9 cellular contexts compared by ENCODE assay signal in genomic region chrX:81377329-81377728, GRCh38.
A peak's percentile ranks its signal among the peaks of the same experiment; 100 is the strongest.
DNase-seq lines count a peak whose midpoint lies in the region; ATAC-seq and TF ChIP-seq lines count a peak whose summit lies in the region.
"Had no signal": no experiment of that assay in that cellular context is flagged by ENCODE, and none has a peak within 500 bp of the region (broad histone marks: within the 10 kb centered on the region; RNA-seq: fewer than 3 reads in every experiment).

No MANE protein-coding gene starts in this region.

- no peaks in the 10 kb centered on the region for H3K36me3 Mint-ChIP-seq in activated T-helper 2 cell treated with anti-CD3 and anti-CD28 coated beads, Interferon-gamma antibody, Interleukin-2, Interleukin-4, amounts not matched to agents 10 μg/mL and 5 μg/mL and 100 μg/mL, durations not matched to agents 14 hours and 24 hours and 36 hours (ENCODE audit: low read depth)
- H3K36me3 Mint-ChIP-seq in stimulated activated memory B cell treated with anti-CD40 and anti-IgM and Interleukin-4, amounts not matched to agents 10 μg/mL and 1 μg/mL and 100 μg/mL, for 72 hours, result no peaks in the 10 kb centered on the region
- no peaks in the 10 kb centered on the region for H3K36me3 Mint-ChIP-seq in activated T-helper 17 cell treated with anti-CD3 and anti-CD28 coated beads, Interleukin-2, amount 50 U/mL, for 72 hours (ENCODE audit: low read depth)
- H3K36me3 Mint-ChIP-seq: memory B cell had no signal

- H3K4me2 ChIP-seq in osteoblast (ENCODE audit: insufficient read depth, low read length), result no peak overlapping the region

- H3K4me3 ChIP-seq in osteoblast (ENCODE audit: insufficient read depth, low read length), result no peak overlapping the region

- peak; percentile 60 for TF ChIP-seq CTCF in osteoblast (IDR thresholded peaks at IDR 0.05; ENCODE audit: extremely low read depth, low read depth, low read length)

- H3K9me3 ChIP-seq in osteoblast (ENCODE audit: low read depth, low read length), result no peaks in the 10 kb centered on the region

- no peaks in the 10 kb centered on the region for H3K27me3 Mint-ChIP-seq in activated T-helper 2 cell treated with anti-CD3 and anti-CD28 coated beads, Interferon-gamma antibody, Interleukin-2, Interleukin-4, amounts not matched to agents 10 μg/mL and 5 μg/mL and 100 μg/mL, durations not matched to agents 14 hours and 24 hours and 36 hours (ENCODE audit: low read depth)
- no peaks in the 10 kb centered on the region for H3K27me3 Mint-ChIP-seq in stimulated activated memory B cell treated with anti-CD40 and anti-IgM and Interleukin-4, amounts not matched to agents 10 μg/mL and 1 μg/mL and 100 μg/mL, for 72 hours
- peaks cover 7% of the 10 kb centered on the region for H3K27me3 Mint-ChIP-seq in activated T-helper 17 cell treated with anti-CD3 and anti-CD28 coated beads, Interleukin-2, amount 50 U/mL, for 72 hours

- ATAC-seq in stimulated activated memory B cell treated with anti-CD40 and anti-IgM and Interleukin-4, amounts not matched to agents 10 μg/mL and 1 μg/mL and 100 μg/mL, for 72 hours, result no peak
- no peak for ATAC-seq in activated T-helper 17 cell treated with anti-CD3 and anti-CD28 coated beads, Interleukin-2, amount 50 U/mL, for 72 hours (replicated peaks)

- no peak overlapping the region for H3K27ac ChIP-seq in osteoblast (ENCODE audit: low read depth, low read length)

- H3K79me2 ChIP-seq in osteoblast (ENCODE audit: insufficient read depth, low read length), result no peaks in the 10 kb centered on the region

- no peaks in the 10 kb centered on the region for H3K27me3 ChIP-seq in osteoblast (ENCODE audit: insufficient read depth, low read length)

- H3K36me3 ChIP-seq in osteoblast (ENCODE audit: insufficient read depth, low read length), result no peaks in the 10 kb centered on the region

- DNase-seq in GM03348 (ENCODE audit: low spot score) (peak; percentile 20), LHCN-M2 (ENCODE audit: low read depth) (peak; percentile 30), dedifferentiated amniotic fluid mesenchymal stem cell (ENCODE audit: extremely low spot score) (peak; percentile 43), osteoblast (ENCODE audit: insufficient read length, low spot score, missing footprints) (no peak), amygdala (lab: John Stamatoyannopoulos, UW) (no peak)
- DNase-seq in activated T-helper 2 cell treated with anti-CD3 and anti-CD28 coated beads, Interferon-gamma antibody, Interleukin-2, Interleukin-4, amounts not matched to agents 10 μg/mL and 5 μg/mL and 100 μg/mL, durations not matched to agents 14 hours and 24 hours and 36 hours (ENCODE audit: low spot score), result no peak

- no peak overlapping the region for H3K4me3 Mint-ChIP-seq in activated T-helper 2 cell treated with anti-CD3 and anti-CD28 coated beads, Interferon-gamma antibody, Interleukin-2, Interleukin-4, amounts not matched to agents 10 μg/mL and 5 μg/mL and 100 μg/mL, durations not matched to agents 14 hours and 24 hours and 36 hours (ENCODE audit: low read depth)
- H3K4me3 Mint-ChIP-seq in stimulated activated memory B cell treated with anti-CD40 and anti-IgM and Interleukin-4, amounts not matched to agents 10 μg/mL and 1 μg/mL and 100 μg/mL, for 72 hours, result no peak overlapping the region
- H3K4me3 Mint-ChIP-seq in activated T-helper 17 cell treated with anti-CD3 and anti-CD28 coated beads, Interleukin-2, amount 50 U/mL, for 72 hours, result no peak overlapping the region
- H3K4me3 Mint-ChIP-seq: memory B cell had no signal

- intact Hi-C loops in activated T-helper 2 cell treated with anti-CD3 and anti-CD28 coated beads, Interferon-gamma antibody, Interleukin-2, Interleukin-4, amounts not matched to agents 10 μg/mL and 5 μg/mL and 100 μg/mL, durations not matched to agents 14 hours and 24 hours and 36 hours (cut with micrococcal nuclease), result loop anchor here (1.0 to 2.0 kb wide), 2 partner anchors 203 to 499 kb away; no protein-coding TSS in a partner anchor

- H3K27ac Mint-ChIP-seq in activated T-helper 2 cell treated with anti-CD3 and anti-CD28 coated beads, Interferon-gamma antibody, Interleukin-2, Interleukin-4, amounts not matched to agents 10 μg/mL and 5 μg/mL and 100 μg/mL, durations not matched to agents 14 hours and 24 hours and 36 hours, result no peak overlapping the region
- no peak overlapping the region for H3K27ac Mint-ChIP-seq in stimulated activated memory B cell treated with anti-CD40 and anti-IgM and Interleukin-4, amounts not matched to agents 10 μg/mL and 1 μg/mL and 100 μg/mL, for 72 hours
- H3K27ac Mint-ChIP-seq in activated T-helper 17 cell treated with anti-CD3 and anti-CD28 coated beads, Interleukin-2, amount 50 U/mL, for 72 hours, result no peak overlapping the region
- H3K27ac Mint-ChIP-seq: memory B cell had no signal

- no peaks in the 10 kb centered on the region for H3K4me1 ChIP-seq in osteoblast (ENCODE audit: insufficient read depth, low read length)

- H3K4me1 Mint-ChIP-seq in activated T-helper 2 cell treated with anti-CD3 and anti-CD28 coated beads, Interferon-gamma antibody, Interleukin-2, Interleukin-4, amounts not matched to agents 10 μg/mL and 5 μg/mL and 100 μg/mL, durations not matched to agents 14 hours and 24 hours and 36 hours (ENCODE audit: low read depth), result no peaks in the 10 kb centered on the region
- no peaks in the 10 kb centered on the region for H3K4me1 Mint-ChIP-seq in stimulated activated memory B cell treated with anti-CD40 and anti-IgM and Interleukin-4, amounts not matched to agents 10 μg/mL and 1 μg/mL and 100 μg/mL, for 72 hours
- H3K4me1 Mint-ChIP-seq in activated T-helper 17 cell treated with anti-CD3 and anti-CD28 coated beads, Interleukin-2, amount 50 U/mL, for 72 hours, result no peaks in the 10 kb centered on the region
- H3K4me1 Mint-ChIP-seq: memory B cell had no signal

- H4K20me1 ChIP-seq in osteoblast (ENCODE audit: insufficient read depth, low read length), result no peaks in the 10 kb centered on the region

- H3K9me3 Mint-ChIP-seq in activated T-helper 2 cell treated with anti-CD3 and anti-CD28 coated beads, Interferon-gamma antibody, Interleukin-2, Interleukin-4, amounts not matched to agents 10 μg/mL and 5 μg/mL and 100 μg/mL, durations not matched to agents 14 hours and 24 hours and 36 hours, result no peaks in the 10 kb centered on the region
- H3K9me3 Mint-ChIP-seq in stimulated activated memory B cell treated with anti-CD40 and anti-IgM and Interleukin-4, amounts not matched to agents 10 μg/mL and 1 μg/mL and 100 μg/mL, for 72 hours, result no peaks in the 10 kb centered on the region
- no peaks in the 10 kb centered on the region for H3K9me3 Mint-ChIP-seq in activated T-helper 17 cell treated with anti-CD3 and anti-CD28 coated beads, Interleukin-2, amount 50 U/mL, for 72 hours
- H3K9me3 Mint-ChIP-seq: memory B cell had no signal

- H2AFZ ChIP-seq in osteoblast (ENCODE audit: low read length), result no peak overlapping the region

Comparison
In these comparisons a context has a peak if more than half of its experiments do, and no peak if none do; other contexts are left out.
1. DNase-seq: peak in GM03348 (single experiment), LHCN-M2 (single experiment) and dedifferentiated amniotic fluid mesenchymal stem cell (single experiment); none in osteoblast (single experiment), activated T-helper 2 cell treated with anti-CD3 and anti-CD28 coated beads, Interferon-gamma antibody, Interleukin-2, Interleukin-4, amounts not matched to agents 10 μg/mL and 5 μg/mL and 100 μg/mL, durations not matched to agents 14 hours and 24 hours and 36 hours (single experiment) and amygdala (0 of 56).